In genomic region chr11:134792044-134792443, GRCh38 we compare ENCODE assay signal across 20 cellular contexts.
A peak's percentile ranks its signal among the peaks of the same experiment; 100 is the strongest.
DNase-seq lines count a peak whose midpoint lies in the region; ATAC-seq and TF ChIP-seq lines count a peak whose summit lies in the region.
"Had no signal": no experiment of that assay in that cellular context is flagged by ENCODE, and none has a peak within 500 bp of the region (broad histone marks: within the 10 kb centered on the region; RNA-seq: fewer than 3 reads in every experiment).

No MANE protein-coding gene starts in this region.

- no peak for TF ChIP-seq CTCF in DND-41 (IDR thresholded peaks at IDR 0.05; ENCODE audit: borderline replicate concordance, extremely low read depth, low read length, poor library complexity, severe bottlenecking)
- TF ChIP-seq CTCF in brain microvascular endothelial cell (IDR thresholded peaks at IDR 0.05; ENCODE audit: low read depth, low read length, missing control alignments): no peak

- in situ Hi-C loops in brain microvascular endothelial cell (cut with HindIII; ENCODE audit: low pct_ligation_motif_present, low sequenced_read_pairs): no loop called here

- H3K27me3 ChIP-seq in DND-41 (ENCODE audit: insufficient read depth, low read length, poor library complexity): no peaks in the 10 kb centered on the region
- H3K27me3 ChIP-seq in brain microvascular endothelial cell (replicated peaks): no peaks in the 10 kb centered on the region
- H3K27me3 ChIP-seq: BLaER1 treated with 17β-estradiol and CSF1 and Interleukin-3, amounts not matched to agents 10 nM and 100 nM had no signal

- no peak overlapping the region for H3K4me3 ChIP-seq in DND-41 (ENCODE audit: low read depth in 1 of 2, low read length in 2 of 2)
- H3K4me3 ChIP-seq in brain microvascular endothelial cell (ENCODE audit: low read depth, low read length): no peak overlapping the region
- no peak overlapping the region for H3K4me3 ChIP-seq in mesodermal cell (ENCODE audit: extremely low read depth, insufficient read depth, low read length, poor library complexity, severe bottlenecking)
- H3K4me3 ChIP-seq: BLaER1 treated with 17β-estradiol and CSF1 and Interleukin-3, amounts not matched to agents 10 nM and 100 nM; heart left ventricle; left ventricle myocardium inferior had no signal

- H3K9me3 ChIP-seq in DND-41 (ENCODE audit: insufficient read depth, low read length, severe bottlenecking) (no peaks in the 10 kb centered on the region), mesodermal cell (ENCODE audit: control insufficient read depth, low read length) (no peaks in the 10 kb centered on the region)
- H3K9me3 ChIP-seq: BLaER1 treated with 17β-estradiol and CSF1 and Interleukin-3, amounts not matched to agents 10 nM and 100 nM; heart left ventricle; left ventricle myocardium inferior had no signal

- H4K20me1 ChIP-seq in DND-41 (ENCODE audit: insufficient read depth, low read length): no peaks in the 10 kb centered on the region; the same call in 1 of the 2 replicates
- H4K20me1 ChIP-seq: BLaER1 treated with 17β-estradiol and CSF1 and Interleukin-3, amounts not matched to agents 10 nM and 100 nM had no signal

- H3K36me3 ChIP-seq in DND-41 (ENCODE audit: insufficient read depth, low read length) (no peaks in the 10 kb centered on the region), brain microvascular endothelial cell (replicated peaks) (no peaks in the 10 kb centered on the region), mesodermal cell (ENCODE audit: control insufficient read depth, insufficient read depth, low read length) (no peaks in the 10 kb centered on the region)
- H3K36me3 ChIP-seq: BLaER1 treated with 17β-estradiol and CSF1 and Interleukin-3, amounts not matched to agents 10 nM and 100 nM; heart left ventricle; left ventricle myocardium inferior; WERI-Rb-1 had no signal

- no peak overlapping the region for H3K9ac ChIP-seq in DND-41 (ENCODE audit: low read depth, low read length)
- H3K9ac ChIP-seq: BLaER1 treated with 17β-estradiol and CSF1 and Interleukin-3, amounts not matched to agents 10 nM and 100 nM had no signal

- H3K79me2 ChIP-seq in DND-41 (ENCODE audit: insufficient read depth, low read length): no peaks in the 10 kb centered on the region

- 60 to 61% methylated on average over 4 to 5 of the region's 7 CpGs for WGBS in mesodermal cell (ENCODE audit: insufficient coverage in 2 of 2), 2 experiments

- H3K27ac ChIP-seq in DND-41 (ENCODE audit: low read length): no peak overlapping the region
- H3K27ac ChIP-seq in brain microvascular endothelial cell: no peak overlapping the region
- H3K27ac ChIP-seq in mesodermal cell (ENCODE audit: low read depth, low read length, severe bottlenecking): peak overlapping the region; percentile 64
- H3K27ac ChIP-seq: BLaER1 treated with 17β-estradiol and CSF1 and Interleukin-3, amounts not matched to agents 10 nM and 100 nM; heart left ventricle; left ventricle myocardium inferior; WERI-Rb-1 had no signal

- H2AFZ ChIP-seq in DND-41 (ENCODE audit: low read depth, low read length): no peak overlapping the region

- ATAC-seq in DND-41 (ENCODE audit: insufficient read depth, low read depth): peak; percentile 45; the same call in 2 of the 3 replicates
- no peak for ATAC-seq in HG02623 (IDR thresholded peaks at IDR 0.05; ENCODE audit: unreplicated experiment)
- ATAC-seq: activated T-cell treated with anti-CD3 and anti-CD28 coated beads, Interleukin-2, amount 50 U/mL, for 72 hours; heart left ventricle; naive thymus-derived CD4-positive, alpha-beta T cell; stimulated activated effector memory CD8-positive, alpha-beta T cell treated with anti-CD3 and anti-CD28 coated beads, Interleukin-12 subunit alpha, Interleukin-12 subunit beta, amount 100 ng/mL, for 72 hours had no signal

- no peak overlapping the region for H3K4me2 ChIP-seq in DND-41 (ENCODE audit: insufficient read depth, low read length)
- H3K4me2 ChIP-seq: BLaER1 treated with 17β-estradiol and CSF1 and Interleukin-3, amounts not matched to agents 10 nM and 100 nM had no signal

- no peak for DNase-seq in DND-41
- peak; percentile 65 for DNase-seq in M059J (ENCODE audit: low read depth)
- DNase-seq in brain microvascular endothelial cell: peak; percentile 17
- DNase-seq in HPDE6-E6E7 (ENCODE audit: extremely low spot score): no peak
- DNase-seq in stimulated activated CD4-positive, alpha-beta T cell treated with anti-CD3 and anti-CD28 coated beads, Interleukin-4, amount 100 ng/mL, for 1 hour: no peak
- DNase-seq: activated CD4-positive, alpha-beta T cell treated with anti-CD3 and anti-CD28 coated beads, Interleukin-2, amount 10 ng/mL, durations not matched to agents 24 days and 14 days; activated naive CD4-positive, alpha-beta T cell treated with anti-CD3 and anti-CD28 coated beads, Interleukin-2, amount 10 ng/mL, durations not matched to agents 7 days and 5 days; activated T-cell treated with anti-CD3 and anti-CD28 coated beads, Interleukin-2, amount 50 U/mL, for 72 hours; heart left ventricle; KG1; left ventricle myocardium inferior; naive thymus-derived CD4-positive, alpha-beta T cell; NCI-H187; NCI-H774; T-helper 9 cell had no signal

- H3K4me1 ChIP-seq in DND-41 (ENCODE audit: insufficient read depth, low read length) (no peaks in the 10 kb centered on the region), mesodermal cell (ENCODE audit: control insufficient read depth, insufficient read depth, low read length, poor library complexity, severe bottlenecking) (peaks cover 11% of the 10 kb centered on the region)
- H3K4me1 ChIP-seq: BLaER1 treated with 17β-estradiol and CSF1 and Interleukin-3, amounts not matched to agents 10 nM and 100 nM; heart left ventricle; left ventricle myocardium inferior had no signal

Comparison
In these comparisons a context has a peak if more than half of its experiments do, and no peak if none do; other contexts are left out.
1. DNase-seq: peak in M059J (single experiment) and brain microvascular endothelial cell (single experiment); none in DND-41 (single experiment), HPDE6-E6E7 (single experiment) and stimulated activated CD4-positive, alpha-beta T cell treated with anti-CD3 and anti-CD28 coated beads, Interleukin-4, amount 100 ng/mL, for 1 hour (single experiment).